ENCODE assay signal across 1 cellular context in the genomic region with DNA sequence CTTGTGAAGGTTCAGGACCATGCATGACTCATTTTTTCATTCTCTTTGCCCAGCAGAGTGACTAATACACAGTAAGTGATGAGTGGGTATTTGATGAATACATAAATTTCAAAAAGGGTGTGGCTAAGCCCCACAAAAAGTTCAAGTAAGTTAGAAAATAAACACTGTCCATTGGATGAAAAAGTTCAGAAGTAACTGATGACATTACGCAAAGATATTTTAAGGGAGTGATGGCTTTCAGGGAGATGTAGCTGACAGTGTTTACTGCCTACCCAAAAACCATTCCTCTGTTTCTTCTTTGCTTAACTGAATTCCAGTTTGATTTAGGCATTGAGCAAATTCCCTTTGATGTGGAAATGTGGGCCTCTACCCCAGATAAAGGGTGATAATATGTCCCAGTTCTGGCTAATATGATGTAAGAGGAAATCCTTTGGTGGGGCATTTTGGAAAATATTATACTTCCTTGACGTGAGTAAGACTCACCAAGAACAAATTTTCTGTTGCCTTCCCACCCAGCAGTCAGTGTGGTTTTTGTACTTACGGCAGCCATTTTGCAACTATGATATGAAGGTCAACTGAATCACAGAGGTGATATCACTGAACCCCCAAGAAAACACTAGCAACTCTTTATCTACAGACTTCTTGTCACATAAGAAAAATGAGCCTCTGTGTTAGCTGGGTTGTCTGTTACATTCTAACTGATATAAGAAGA.
TF ChIP-seq lines count a peak whose summit lies in the region.

No MANE protein-coding gene starts in this region.

TF ChIP-seq in HEK293, 187 proteins besides CTCF, POLR2A, EP300 and RAD21 (continued from another document):
- TF ChIP-seq ZBTB44 (tag by site-specific recombination; IDR thresholded peaks at IDR 0.05) (no peak), ZNF785 (tag by site-specific recombination; IDR thresholded peaks at IDR 0.05) (no peak), KLF9 (tag by site-specific recombination; IDR thresholded peaks at IDR 0.05; ENCODE audit: low read depth) (0 out of 2 replicates have a peak, but pooled peaks have one; percentile 43), ZNF518A (tag by site-specific recombination; conservative IDR thresholded peaks at IDR 0.05; ENCODE audit: low read depth) (peak; percentile 49), ZNF600 (tag by site-specific recombination; IDR thresholded peaks at IDR 0.05) (peak; percentile 76), ZSCAN23 (tag by site-specific recombination; IDR thresholded peaks at IDR 0.05) (no peak), SP3 (tag by site-specific recombination; IDR thresholded peaks at IDR 0.05) (peak; percentile 42), SP7 (tag by site-specific recombination; IDR thresholded peaks at IDR 0.05) (peak; percentile 69), ZNF292 (tag by site-specific recombination; IDR thresholded peaks at IDR 0.05; ENCODE audit: borderline replicate concordance, low read depth) (no peak), ZNF140 (tag by site-specific recombination; IDR thresholded peaks at IDR 0.05) (no peak), ZBTB10 (tag by site-specific recombination; IDR thresholded peaks at IDR 0.05) (no peak), ZNF777 (tag by site-specific recombination; IDR thresholded peaks at IDR 0.05; ENCODE audit: borderline replicate concordance) (no peak), ZNF19 (tag by site-specific recombination; IDR thresholded peaks at IDR 0.05; ENCODE audit: low read depth) (no peak), TRIM28 (IDR thresholded peaks at IDR 0.05; ENCODE audit: borderline replicate concordance, low read length) (no peak), OSR2 (tag by site-specific recombination; IDR thresholded peaks at IDR 0.05) (peak; percentile 49; the same call in 1 of the 2 replicates), ZNF157 (tag by site-specific recombination; IDR thresholded peaks at IDR 0.05) (no peak), ZFP37 (tag by site-specific recombination; IDR thresholded peaks at IDR 0.05) (peak; percentile 16; the same call in 1 of the 2 replicates), ZNF2 (tag by site-specific recombination; IDR thresholded peaks at IDR 0.05) (no peak), ZBTB20 (tag by site-specific recombination; IDR thresholded peaks at IDR 0.05) (no peak), KLF8 (tag by site-specific recombination; IDR thresholded peaks at IDR 0.05) (peak; percentile 70), ZNF645 (tag by site-specific recombination; IDR thresholded peaks at IDR 0.05) (no peak), YY2 (tag by site-specific recombination; IDR thresholded peaks at IDR 0.05) (no peak), ZNF701 (tag by site-specific recombination; IDR thresholded peaks at IDR 0.05) (no peak), ZNF26 (tag by site-specific recombination; IDR thresholded peaks at IDR 0.05) (no peak), ZNF23 (tag by site-specific recombination; IDR thresholded peaks at IDR 0.05; ENCODE audit: borderline replicate concordance) (no peak), ZFP41 (tag by site-specific recombination; IDR thresholded peaks at IDR 0.05; ENCODE audit: borderline replicate concordance) (no peak), ZNF24 (tag by site-specific recombination; IDR thresholded peaks at IDR 0.05) (no peak), ZNF423 (tag by site-specific recombination; IDR thresholded peaks at IDR 0.05) (no peak)
- TF ChIP-seq, protein P1, sequence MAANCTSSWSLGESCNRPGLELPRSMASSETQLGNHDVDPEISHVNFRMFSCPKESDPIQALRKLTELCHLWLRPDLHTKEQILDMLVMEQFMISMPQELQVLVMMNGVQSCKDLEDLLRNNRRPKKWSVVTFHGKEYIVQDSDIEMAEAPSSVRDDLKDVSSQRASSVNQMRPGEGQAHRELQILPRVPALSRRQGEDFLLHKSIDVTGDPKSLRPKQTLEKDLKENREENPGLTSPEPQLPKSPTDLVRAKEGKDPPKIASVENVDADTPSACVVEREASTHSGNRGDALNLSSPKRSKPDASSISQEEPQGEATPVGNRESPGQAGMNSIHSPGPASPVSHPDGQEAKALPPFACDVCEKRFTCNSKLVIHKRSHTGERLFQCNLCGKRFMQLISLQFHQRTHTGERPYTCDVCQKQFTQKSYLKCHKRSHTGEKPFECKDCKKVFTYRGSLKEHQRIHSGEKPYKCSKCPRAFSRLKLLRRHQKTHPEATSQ (tag by site-specific recombination; IDR thresholded peaks at IDR 0.05): no peak
- TF ChIP-seq, protein P2, sequence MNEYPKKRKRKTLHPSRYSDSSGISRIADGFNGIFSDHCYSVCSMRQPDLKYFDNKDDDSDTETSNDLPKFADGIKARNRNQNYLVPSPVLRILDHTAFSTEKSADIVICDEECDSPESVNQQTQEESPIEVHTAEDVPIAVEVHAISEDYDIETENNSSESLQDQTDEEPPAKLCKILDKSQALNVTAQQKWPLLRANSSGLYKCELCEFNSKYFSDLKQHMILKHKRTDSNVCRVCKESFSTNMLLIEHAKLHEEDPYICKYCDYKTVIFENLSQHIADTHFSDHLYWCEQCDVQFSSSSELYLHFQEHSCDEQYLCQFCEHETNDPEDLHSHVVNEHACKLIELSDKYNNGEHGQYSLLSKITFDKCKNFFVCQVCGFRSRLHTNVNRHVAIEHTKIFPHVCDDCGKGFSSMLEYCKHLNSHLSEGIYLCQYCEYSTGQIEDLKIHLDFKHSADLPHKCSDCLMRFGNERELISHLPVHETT (tag by site-specific recombination; IDR thresholded peaks at IDR 0.05): no peak; the same call in 1 of the 2 replicates
TF ChIP-seq in HEK293: peak in this region for 32.
